19 cellular contexts compared by ENCODE assay signal in genomic region chr4:93317571-93317970, GRCh38.
"Had no signal": no experiment of that assay in that cellular context is flagged by ENCODE, and none has a peak within 500 bp of the region (broad histone marks: within the 10 kb centered on the region; RNA-seq: fewer than 3 reads in every experiment).

No MANE protein-coding gene starts in this region.

- H3K4me1 ChIP-seq: adrenal gland, left lung had no signal

- H3K36me3 ChIP-seq: adrenal gland, left lung, neutrophil, thoracic aorta had no signal

- FAIRE-seq: colon, kidney had no signal

- H3K9me3 ChIP-seq: adrenal gland, left lung, neutrophil, thoracic aorta had no signal

- ATAC-seq: activated CD4-positive, alpha-beta T cell treated with anti-CD3 and anti-CD28 coated beads for 36 hours; activated CD8-positive, alpha-beta memory T cell treated with anti-CD3 and anti-CD28 coated beads, Interleukin-2, amount 10 ng/mL, durations not matched to agents 7 days and 5 days; esophagus mucosa; left lung; naive thymus-derived CD8-positive, alpha-beta T cell; stimulated activated effector memory CD8-positive, alpha-beta T cell treated with anti-CD3 and anti-CD28 coated beads, Interleukin-12 subunit alpha, Interleukin-12 subunit beta, amount 100 ng/mL, for 72 hours had no signal

- H3K27me3 ChIP-seq: adrenal gland, left lung, neutrophil had no signal

- H3K4me3 ChIP-seq: adrenal gland, left lung, thoracic aorta had no signal

- H3K27ac ChIP-seq: adrenal gland, left lung, neutrophil, thoracic aorta had no signal

- DNase-seq: activated CD4-positive, alpha-beta memory T cell treated with anti-CD3 and anti-CD28 coated beads for 36 hours; activated CD4-positive, alpha-beta T cell treated with anti-CD3 and anti-CD28 coated beads for 36 hours; activated CD8-positive, alpha-beta memory T cell treated with anti-CD3 and anti-CD28 coated beads, Interleukin-2, amount 10 ng/mL, durations not matched to agents 7 days and 5 days; activated naive CD4-positive, alpha-beta T cell treated with anti-CD3 and anti-CD28 coated beads, Interleukin-2, amount 10 ng/mL, durations not matched to agents 7 days and 5 days; activated T-cell treated with anti-CD3 and anti-CD28 coated beads, Interleukin-2, amount 50 U/mL, for 1 hour; adrenal gland; hippocampal formation; kidney; left lung; naive thymus-derived CD8-positive, alpha-beta T cell; posterior cingulate gyrus; retina; stimulated activated CD4-positive, alpha-beta T cell treated with anti-CD3 and anti-CD28 coated beads, Interleukin-12 subunit alpha, Interleukin-12 subunit beta, amount 100 ng/mL, for 4 hours; stimulated activated CD4-positive, alpha-beta T cell treated with anti-CD3 and anti-CD28 coated beads, Interleukin-2, amount 100 ng/mL, for 24 hours had no signal
